ENCODE assay signal across 16 cellular contexts in the genomic region with DNA sequence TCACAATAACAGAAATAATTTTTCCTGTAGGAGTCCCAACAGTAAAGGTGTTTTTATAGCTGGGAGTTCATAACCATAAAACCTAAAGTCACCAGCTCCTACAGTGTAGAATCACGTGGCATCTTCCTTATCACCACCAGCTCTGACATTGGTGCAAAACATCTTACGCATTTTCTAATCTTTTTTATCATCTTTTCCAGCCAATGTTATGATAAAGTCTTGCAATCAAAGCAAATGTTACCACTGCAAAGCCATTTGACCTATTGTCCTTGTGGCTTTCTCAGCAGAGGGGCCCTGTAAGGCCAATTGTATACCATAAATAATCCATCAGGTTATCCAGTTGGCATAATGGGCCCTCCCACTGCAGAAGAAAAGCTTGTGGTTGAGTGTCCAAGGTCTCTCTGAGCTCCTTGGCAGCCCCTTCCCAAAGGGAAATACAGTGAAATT.
"Had no signal": no experiment of that assay in that cellular context is flagged by ENCODE, and none has a peak within 500 bp of the region (broad histone marks: within the 10 kb centered on the region; RNA-seq: fewer than 3 reads in every experiment).

No MANE protein-coding gene starts in this region.

- H3K4me1 ChIP-seq: esophagus squamous epithelium, foreskin keratinocyte, testis had no signal

- H3K4me3 ChIP-seq: esophagus squamous epithelium, SK-N-MC, skin epidermis, testis had no signal

- DNase-seq: activated CD4-positive, alpha-beta T cell treated with anti-CD3 and anti-CD28 coated beads, Interleukin-2, amount 50 U/mL, for 48 hours; activated CD4-positive, CD25-positive, alpha-beta regulatory T cell treated with anti-CD3 and anti-CD28 coated beads, Interleukin-2, amount 50 U/mL, for 72 hours; activated naive CD4-positive, alpha-beta T cell treated with anti-CD3 and anti-CD28 coated beads for 36 hours; activated naive CD8-positive, alpha-beta T cell treated with anti-CD3 and anti-CD28 coated beads, Interleukin-2, amount 50 U/mL, for 24 hours; esophagus squamous epithelium; foreskin keratinocyte; immature natural killer cell; nucleus accumbens; right cardiac atrium; stimulated activated naive CD8-positive, alpha-beta T cell treated with anti-CD3 and anti-CD28 coated beads, Interleukin-15, amount 100 ng/mL, for 72 hours; testis had no signal

- H3K27ac ChIP-seq: esophagus squamous epithelium, foreskin keratinocyte, SK-N-MC, skin epidermis, testis had no signal

- H3K27me3 ChIP-seq: esophagus squamous epithelium, foreskin keratinocyte, testis had no signal

- ATAC-seq: activated naive CD8-positive, alpha-beta T cell treated with anti-CD3 and anti-CD28 coated beads, Interleukin-2, amount 50 U/mL, for 24 hours; activated T-helper 17 cell treated with anti-CD3 and anti-CD28 coated beads, Interleukin-2, amount 50 U/mL, for 72 hours; natural killer cell treated with Interleukin-12 subunit alpha and Interleukin-12 subunit beta and Interleukin-15 and Interleukin-18, amount 100 ng/mL, for 72 hours; right cardiac atrium; stimulated activated naive CD8-positive, alpha-beta T cell treated with anti-CD3 and anti-CD28 coated beads, Interleukin-15, amount 100 ng/mL, for 72 hours had no signal

- FAIRE-seq: astrocyte had no signal

- H3K9me3 ChIP-seq: esophagus squamous epithelium, testis had no signal

- H3K36me3 ChIP-seq: esophagus squamous epithelium had no signal
